Comparison of ENCODE assay signal across 18 cellular contexts in the genomic region with DNA sequence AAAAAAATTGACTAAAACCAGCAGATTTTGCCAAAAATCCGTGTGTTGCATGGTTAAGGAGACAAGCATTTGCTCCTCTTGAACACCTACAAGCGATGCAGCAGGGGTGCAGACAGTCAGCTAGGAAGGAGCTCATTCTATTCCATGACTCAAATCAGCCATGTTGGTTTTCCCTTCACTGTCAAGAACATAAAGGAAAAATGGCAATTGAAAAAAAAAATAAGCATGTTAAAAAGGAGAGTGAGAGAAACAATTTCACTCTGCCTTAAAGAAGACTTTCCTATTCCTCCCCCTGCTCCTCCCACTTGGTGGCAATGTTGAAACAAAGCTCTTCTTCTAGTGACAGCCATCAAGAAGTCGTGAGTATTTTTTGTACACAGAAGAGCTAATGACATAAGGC.
DNase-seq lines count a peak whose midpoint lies in the region; ATAC-seq and TF ChIP-seq lines count a peak whose summit lies in the region.
"Had no signal": no experiment of that assay in that cellular context is flagged by ENCODE, and none has a peak within 500 bp of the region (broad histone marks: within the 10 kb centered on the region; RNA-seq: fewer than 3 reads in every experiment).

No MANE protein-coding gene starts in this region.

- no peak for ATAC-seq in left cardiac atrium
- ATAC-seq: CD8-positive, alpha-beta T cell had no signal

- H3K36me3 Mint-ChIP-seq in activated T-helper 2 cell treated with anti-CD3 and anti-CD28 coated beads, Interferon-gamma antibody, Interleukin-2, Interleukin-4, amounts not matched to agents 10 μg/mL and 5 μg/mL and 100 μg/mL, durations not matched to agents 14 hours and 24 hours and 36 hours (ENCODE audit: low read depth) = peaks cover 33% of the 10 kb centered on the region
- H3K36me3 Mint-ChIP-seq: CD4-positive, CD25-positive, alpha-beta regulatory T cell; CD8-positive, alpha-beta T cell had no signal

- DNase-seq in left ventricle myocardium inferior (no peak), left cardiac atrium (no peak), NAMALWA (ENCODE audit: low spot score) (peak; percentile 2), head of caudate nucleus (peak in 25 of 42 donors; percentile 6 to 78 (median 42)), putamen (ENCODE audit: low spot score) (peak; percentile 79), 8988T (no peak), hepatic stellate cell (ENCODE audit: low spot score) (no peak)
- no peak for DNase-seq in activated T-helper 2 cell treated with anti-CD3 and anti-CD28 coated beads, Interferon-gamma antibody, Interleukin-2, Interleukin-4, amounts not matched to agents 10 μg/mL and 5 μg/mL and 100 μg/mL, durations not matched to agents 14 hours and 24 hours and 36 hours (ENCODE audit: low spot score)
- DNase-seq: Caco-2; CD4-positive, CD25-positive, alpha-beta regulatory T cell; CD8-positive, alpha-beta T cell; DMS153; DND-41; H7; HCEC 1CT had no signal

- peaks cover 10% of the 10 kb centered on the region for H3K9me3 Mint-ChIP-seq in activated T-helper 2 cell treated with anti-CD3 and anti-CD28 coated beads, Interferon-gamma antibody, Interleukin-2, Interleukin-4, amounts not matched to agents 10 μg/mL and 5 μg/mL and 100 μg/mL, durations not matched to agents 14 hours and 24 hours and 36 hours
- H3K9me3 Mint-ChIP-seq: CD8-positive, alpha-beta T cell had no signal

- H3K4me3 Mint-ChIP-seq in activated T-helper 2 cell treated with anti-CD3 and anti-CD28 coated beads, Interferon-gamma antibody, Interleukin-2, Interleukin-4, amounts not matched to agents 10 μg/mL and 5 μg/mL and 100 μg/mL, durations not matched to agents 14 hours and 24 hours and 36 hours (ENCODE audit: low read depth) = no peak overlapping the region
- H3K4me3 Mint-ChIP-seq: B cell; CD4-positive, CD25-positive, alpha-beta regulatory T cell; CD8-positive, alpha-beta T cell had no signal

- H3K4me1 ChIP-seq in left ventricle myocardium inferior = peaks cover 59% of the 10 kb centered on the region
- H3K4me1 ChIP-seq: BLaER1 had no signal

- no peaks in the 10 kb centered on the region for H3K36me3 ChIP-seq in left ventricle myocardium inferior
- H3K36me3 ChIP-seq: BLaER1 had no signal

- H3K27ac ChIP-seq in left ventricle myocardium inferior (replicated peaks) = peak overlapping the region; percentile 66
- H3K27ac ChIP-seq: BLaER1, C4-2B had no signal

- intact Hi-C loops in left ventricle myocardium inferior (cut with micrococcal nuclease) (no loop called here), left cardiac atrium (cut with DNase I) (no loop called here), head of caudate nucleus (cut with DNase I) (no loop called here)
- intact Hi-C loops in activated T-helper 2 cell treated with anti-CD3 and anti-CD28 coated beads, Interferon-gamma antibody, Interleukin-2, Interleukin-4, amounts not matched to agents 10 μg/mL and 5 μg/mL and 100 μg/mL, durations not matched to agents 14 hours and 24 hours and 36 hours (cut with micrococcal nuclease) = no loop called here

- peaks cover 2% of the 10 kb centered on the region for H3K27me3 Mint-ChIP-seq in activated T-helper 2 cell treated with anti-CD3 and anti-CD28 coated beads, Interferon-gamma antibody, Interleukin-2, Interleukin-4, amounts not matched to agents 10 μg/mL and 5 μg/mL and 100 μg/mL, durations not matched to agents 14 hours and 24 hours and 36 hours (ENCODE audit: low read depth)
- H3K27me3 Mint-ChIP-seq: B cell had no signal

- TF ChIP-seq CTCF in left ventricle myocardium inferior (IDR thresholded peaks at IDR 0.05; ENCODE audit: borderline replicate concordance) = no peak

- H3K27me3 ChIP-seq in left ventricle myocardium inferior (ENCODE audit: low read depth) = no peaks in the 10 kb centered on the region
- H3K27me3 ChIP-seq: BLaER1 had no signal

- H3K4me1 Mint-ChIP-seq in activated T-helper 2 cell treated with anti-CD3 and anti-CD28 coated beads, Interferon-gamma antibody, Interleukin-2, Interleukin-4, amounts not matched to agents 10 μg/mL and 5 μg/mL and 100 μg/mL, durations not matched to agents 14 hours and 24 hours and 36 hours (ENCODE audit: low read depth) = peaks cover 3% of the 10 kb centered on the region
- H3K4me1 Mint-ChIP-seq: B cell; CD4-positive, CD25-positive, alpha-beta regulatory T cell had no signal

- H3K27ac Mint-ChIP-seq in activated T-helper 2 cell treated with anti-CD3 and anti-CD28 coated beads, Interferon-gamma antibody, Interleukin-2, Interleukin-4, amounts not matched to agents 10 μg/mL and 5 μg/mL and 100 μg/mL, durations not matched to agents 14 hours and 24 hours and 36 hours = no peak overlapping the region
- H3K27ac Mint-ChIP-seq: B cell; CD4-positive, CD25-positive, alpha-beta regulatory T cell; CD8-positive, alpha-beta T cell had no signal

- no peak overlapping the region for H3K4me3 ChIP-seq in left ventricle myocardium inferior
- H3K4me3 ChIP-seq: BLaER1 had no signal

- peaks cover 2% of the 10 kb centered on the region for H3K9me3 ChIP-seq in left ventricle myocardium inferior (replicated peaks)
- H3K9me3 ChIP-seq: Caco-2 had no signal

Comparison
In these comparisons a context has a peak if more than half of its experiments do, and no peak if none do; other contexts are left out.
1. DNase-seq: peak in NAMALWA (single experiment), head of caudate nucleus (25 of 42) and putamen (single experiment); none in left ventricle myocardium inferior (single experiment), left cardiac atrium (single experiment), 8988T (single experiment), activated T-helper 2 cell treated with anti-CD3 and anti-CD28 coated beads, Interferon-gamma antibody, Interleukin-2, Interleukin-4, amounts not matched to agents 10 μg/mL and 5 μg/mL and 100 μg/mL, durations not matched to agents 14 hours and 24 hours and 36 hours (single experiment) and hepatic stellate cell (single experiment).